17 cellular contexts compared by ENCODE assay signal in genomic region chr1:79304131-79304530, GRCh38.
A peak's percentile ranks its signal among the peaks of the same experiment; 100 is the strongest.
DNase-seq lines count a peak whose midpoint lies in the region; ATAC-seq and TF ChIP-seq lines count a peak whose summit lies in the region.
"Had no signal": no experiment of that assay in that cellular context is flagged by ENCODE, and none has a peak within 500 bp of the region (broad histone marks: within the 10 kb centered on the region; RNA-seq: fewer than 3 reads in every experiment).

No MANE protein-coding gene starts in this region.

- no peaks in the 10 kb centered on the region for H3K4me1 ChIP-seq in body of pancreas
- H3K4me1 ChIP-seq in vagina, result no peaks in the 10 kb centered on the region
- H3K4me1 ChIP-seq: Caco-2, Peyer's patch had no signal

- H3K27ac Mint-ChIP-seq in neural crest cell (ENCODE audit: unreplicated experiment), result peak overlapping the region; percentile 79
- H3K27ac Mint-ChIP-seq: CD14-positive monocyte had no signal

- peak overlapping the region; percentile 8; the same call in 1 of the 2 replicates for H3K4me3 ChIP-seq in SK-N-MC
- no peak overlapping the region for H3K4me3 ChIP-seq in body of pancreas
- no peak overlapping the region for H3K4me3 ChIP-seq in MG63
- no peak overlapping the region for H3K4me3 ChIP-seq in vagina
- H3K4me3 ChIP-seq: Peyer's patch had no signal

- no peaks in the 10 kb centered on the region for H3K9me3 ChIP-seq in SK-N-MC (ENCODE audit: low read depth, low read length)
- H3K9me3 ChIP-seq in body of pancreas, result no peaks in the 10 kb centered on the region
- H3K9me3 ChIP-seq in MG63, result no peaks in the 10 kb centered on the region
- H3K9me3 ChIP-seq in vagina, result no peaks in the 10 kb centered on the region
- H3K9me3 ChIP-seq: Caco-2, Peyer's patch had no signal

- H3K27ac ChIP-seq in SK-N-MC, result 0 out of 2 replicates have a peak overlapping the region, but pooled peaks have one; percentile 1
- H3K27ac ChIP-seq in body of pancreas, result no peak overlapping the region
- no peak overlapping the region for H3K27ac ChIP-seq in vagina
- H3K27ac ChIP-seq: Peyer's patch had no signal

- TF ChIP-seq POLR2A in body of pancreas (IDR thresholded peaks at IDR 0.05), result no peak
- TF ChIP-seq POLR2A in vagina (IDR thresholded peaks at IDR 0.05), result no peak

- peak; percentile 58 for DNase-seq in ELR (ENCODE audit: low read depth)
- DNase-seq in SK-N-MC (ENCODE audit: low read depth, low spot score), result no peak
- DNase-seq in fibroblast of gingiva (ENCODE audit: low read depth), result peak; percentile 76
- no peak for DNase-seq in neural crest cell (ENCODE audit: low read depth, low spot score)
- DNase-seq in body of pancreas, result no peak
- DNase-seq in MG63, result no peak
- no peak for DNase-seq in vagina (ENCODE audit: extremely low spot score in 2 of 2)
- no peak for DNase-seq in posterior vena cava (ENCODE audit: low spot score)
- DNase-seq: Caco-2, KG1, NCI-H1930, NCI-H2171, NCI-H446 treated with DMSO at 0.1 percent for 48 hours, NCI-H774, Peyer's patch, Right ventricle myocardium superior had no signal

- 58 to 59% methylated on average over 3 of the region's 3 CpGs for WGBS in body of pancreas, 2 donors

- no peaks in the 10 kb centered on the region for H3K27me3 Mint-ChIP-seq in neural crest cell (ENCODE audit: low read depth)

- peaks cover 3% of the 10 kb centered on the region for H3K36me3 Mint-ChIP-seq in neural crest cell (ENCODE audit: low read depth)
- H3K36me3 Mint-ChIP-seq: CD14-positive monocyte had no signal

- H3K9me3 Mint-ChIP-seq in neural crest cell, result peaks cover 6% of the 10 kb centered on the region

- TF ChIP-seq CTCF in neural crest cell (conservative IDR thresholded peaks at IDR 0.05), result no peak
- no peak for TF ChIP-seq CTCF in body of pancreas (IDR thresholded peaks at IDR 0.05)
- TF ChIP-seq CTCF in vagina (IDR thresholded peaks at IDR 0.05), result no peak

- H3K4me3 Mint-ChIP-seq in neural crest cell, result peak overlapping the region; percentile 44
- H3K4me3 Mint-ChIP-seq: CD14-positive monocyte had no signal

- H3K27me3 ChIP-seq in body of pancreas (no peaks in the 10 kb centered on the region), MG63 (no peaks in the 10 kb centered on the region), vagina (no peaks in the 10 kb centered on the region)
- H3K27me3 ChIP-seq: Peyer's patch had no signal

- ATAC-seq in body of pancreas, result no peak

- no peak overlapping the region for H3K9ac ChIP-seq in SK-N-MC (ENCODE audit: insufficient read length)

- peaks cover 25% of the 10 kb centered on the region for H3K4me1 Mint-ChIP-seq in neural crest cell
- H3K4me1 Mint-ChIP-seq: CD14-positive monocyte had no signal

- no peaks in the 10 kb centered on the region for H3K36me3 ChIP-seq in SK-N-MC (ENCODE audit: insufficient read depth, low read length)
- H3K36me3 ChIP-seq in body of pancreas (replicated peaks in 1 of 2; ENCODE audit: insufficient read depth in 1 of 2, low read depth in 2 of 2), result no peaks in the 10 kb centered on the region
- H3K36me3 ChIP-seq in MG63, result no peaks in the 10 kb centered on the region
- H3K36me3 ChIP-seq in vagina, result no peaks in the 10 kb centered on the region
- H3K36me3 ChIP-seq: Peyer's patch had no signal

- intact Hi-C loops in body of pancreas (cut with DNase I) (no loop called here), vagina (cut with DNase I) (no loop called here), posterior vena cava (cut with DNase I) (no loop called here)

Comparison
In these comparisons a context has a peak if more than half of its experiments do, and no peak if none do; other contexts are left out.
1. DNase-seq: peak in ELR (single experiment) and fibroblast of gingiva (single experiment); none in SK-N-MC (single experiment), neural crest cell (single experiment), body of pancreas (0 of 4), MG63 (single experiment), vagina (0 of 2) and posterior vena cava (single experiment).